Comparison of ENCODE assay signal across 12 cellular contexts in the genomic region with DNA sequence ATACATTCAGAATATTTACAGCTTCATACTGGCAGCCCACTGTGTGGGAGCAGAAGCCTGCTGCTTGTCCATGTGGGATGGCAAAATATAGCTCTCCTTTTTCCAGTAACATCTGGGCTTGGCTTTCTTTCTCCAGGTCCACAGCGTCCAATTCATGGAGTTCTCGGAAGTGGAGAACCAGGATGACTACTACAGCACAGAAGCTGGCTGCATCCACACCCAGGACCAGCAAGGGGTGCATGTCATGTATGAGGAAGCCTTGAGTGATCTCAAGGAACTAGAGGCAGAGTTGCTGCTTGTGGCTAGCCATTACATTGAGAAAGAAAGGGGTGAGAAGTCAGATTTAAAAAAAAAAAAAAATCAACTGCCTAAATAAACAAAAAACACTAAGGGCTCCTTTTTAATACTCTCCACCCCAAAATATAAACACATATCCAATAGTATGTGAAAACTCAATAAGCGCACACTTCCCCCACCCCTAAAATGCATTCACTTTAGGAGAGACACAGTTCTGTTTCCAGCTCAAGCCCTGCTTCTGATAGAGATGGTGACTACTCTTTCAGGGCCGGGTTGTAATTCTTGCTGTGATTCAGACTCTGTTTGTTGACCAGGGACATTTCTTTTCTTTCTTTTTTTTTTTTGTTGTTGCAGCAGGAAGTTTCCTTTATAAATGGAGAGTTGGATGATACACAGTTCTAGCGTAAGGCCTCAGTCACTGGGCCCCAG.
DNase-seq lines count a peak whose midpoint lies in the region; ATAC-seq and TF ChIP-seq lines count a peak whose summit lies in the region.
"Had no signal": no experiment of that assay in that cellular context is flagged by ENCODE, and none has a peak within 500 bp of the region (broad histone marks: within the 10 kb centered on the region; RNA-seq: fewer than 3 reads in every experiment).

No MANE protein-coding gene starts in this region.

- DNase-seq in left ventricle myocardium superior (no peak), Right ventricle myocardium inferior (ENCODE audit: missing footprints) (no peak), dorsolateral prefrontal cortex (peak in 4 of 10 donors; percentile 28 to 39 (median 32)), neuronal stem cell (ENCODE audit: low spot score) (no peak)
- no peak for DNase-seq in effector memory CD8-positive, alpha-beta T cell
- DNase-seq: activated CD8-positive, alpha-beta memory T cell treated with anti-CD3 and anti-CD28 coated beads, Interleukin-2, amount 50 U/mL, for 48 hours; NCI-H2171; sigmoid colon had no signal

- H2BK15ac ChIP-seq in neuronal stem cell (ENCODE audit: low read length): no peak overlapping the region

- no peak overlapping the region for H3K9ac ChIP-seq in neuronal stem cell (ENCODE audit: low read depth, low read length, poor library complexity)

- no peak overlapping the region for H2BK12ac ChIP-seq in neuronal stem cell (ENCODE audit: low read length)

- H3K14ac ChIP-seq in neuronal stem cell (ENCODE audit: low read length): no peak overlapping the region

- H3K9me3 ChIP-seq in neuronal stem cell (replicated peaks in 1 of 2; ENCODE audit: control insufficient read depth in 2 of 2, insufficient read depth in 1 of 2, low read depth in 1 of 2, low read length in 2 of 2): no peaks in the 10 kb centered on the region
- H3K9me3 ChIP-seq: sigmoid colon had no signal

- H2BK120ac ChIP-seq in neuronal stem cell (ENCODE audit: low read depth, low read length): no peak overlapping the region

- intact Hi-C loops in left ventricle myocardium superior (cut with micrococcal nuclease) (no loop called here), Right ventricle myocardium inferior (cut with DNase I) (no loop called here), dorsolateral prefrontal cortex (cut with DNase I) (loop anchor here (5.0 kb wide), 2 partner anchors 73 to 143 kb away; a partner anchor contains a TSS)

- no peak overlapping the region for H2AK5ac ChIP-seq in neuronal stem cell (ENCODE audit: low read depth, low read length)

- no peak overlapping the region for H3K18ac ChIP-seq in neuronal stem cell (ENCODE audit: low read length)

- H4K8ac ChIP-seq in neuronal stem cell (ENCODE audit: low read depth, low read length): no peak overlapping the region

- WGBS in neuronal stem cell (ENCODE audit: extremely low coverage in 2 of 2, insufficient read length in 2 of 2, insufficient replicate concordance in 1 of 2), 2 donors: 100% methylated on average over 1 of the region's 5 CpGs; no CpG with 5 or more reads in 1 of the 2 donors

- H4K91ac ChIP-seq in neuronal stem cell (ENCODE audit: low read depth, low read length, poor library complexity): no peak overlapping the region

- no peaks in the 10 kb centered on the region for H3K27me3 ChIP-seq in dorsolateral prefrontal cortex
- H3K27me3 ChIP-seq in neuronal stem cell (ENCODE audit: control insufficient read depth in 3 of 3, insufficient read depth in 3 of 3, low read depth in 1 of 3, low read length in 3 of 3): peaks cover 0 to 3% (median 0%) of the 10 kb centered on the region in 3 experiments
- H3K27me3 ChIP-seq: sigmoid colon had no signal

- ATAC-seq in left ventricle myocardium superior: peak; percentile 36
- no peak for ATAC-seq in Right ventricle myocardium inferior
- no peak for ATAC-seq in GM21367 (IDR thresholded peaks at IDR 0.05; ENCODE audit: unreplicated experiment)
- no peak for ATAC-seq in HG02588 (IDR thresholded peaks at IDR 0.05; ENCODE audit: unreplicated experiment)
- no peak for ATAC-seq in effector memory CD8-positive, alpha-beta T cell (replicated peaks)
- no peak for ATAC-seq in HG03571 (IDR thresholded peaks at IDR 0.05; ENCODE audit: unreplicated experiment)

- H3K4me3 ChIP-seq in dorsolateral prefrontal cortex: no peak overlapping the region
- H3K4me3 ChIP-seq in neuronal stem cell (ENCODE audit: low read length in 2 of 2): no peak overlapping the region
- H3K4me3 ChIP-seq: sigmoid colon had no signal

- H3K23ac ChIP-seq in neuronal stem cell (ENCODE audit: low read depth, low read length, poor library complexity): no peak overlapping the region

- peaks cover 8 to 12% of the 10 kb centered on the region in 2 donors for H3K4me1 Mint-ChIP-seq in effector memory CD8-positive, alpha-beta T cell (ENCODE audit: low read depth in 2 of 2)

- H3K4ac ChIP-seq in neuronal stem cell (ENCODE audit: low read length): no peak overlapping the region

- H3K27ac ChIP-seq in dorsolateral prefrontal cortex: peak overlapping the region in 57 of 59 donors; percentile 22 to 86 (median 75)
- no peak overlapping the region for H3K27ac ChIP-seq in neuronal stem cell (replicated peaks; ENCODE audit: low read length)

- no peaks in the 10 kb centered on the region for H3K36me3 ChIP-seq in neuronal stem cell (replicated peaks in 1 of 2; ENCODE audit: control insufficient read depth in 2 of 2, insufficient read depth in 2 of 2, low read length in 2 of 2)
- H3K36me3 ChIP-seq: sigmoid colon had no signal

- H3K36me3 Mint-ChIP-seq in effector memory CD8-positive, alpha-beta T cell (ENCODE audit: insufficient read depth): no peaks in the 10 kb centered on the region

- no peak overlapping the region for H2BK5ac ChIP-seq in neuronal stem cell (ENCODE audit: low read length)

- no peak overlapping the region for H3K4me2 ChIP-seq in neuronal stem cell (ENCODE audit: insufficient read depth, low read length, poor library complexity, severe bottlenecking)

- H3K79me1 ChIP-seq in neuronal stem cell (ENCODE audit: low read depth, low read length): no peaks in the 10 kb centered on the region

- peaks cover 2 to 10% of the 10 kb centered on the region in 2 donors for H3K4me1 ChIP-seq in neuronal stem cell (ENCODE audit: control insufficient read depth in 2 of 2, insufficient read depth in 1 of 2, low read depth in 1 of 2, low read length in 2 of 2)

- no peak overlapping the region for H3K4me3 Mint-ChIP-seq in effector memory CD8-positive, alpha-beta T cell
- H3K4me3 Mint-ChIP-seq: central memory CD8-positive, alpha-beta T cell had no signal

- H2AFZ ChIP-seq in neuronal stem cell (ENCODE audit: low read length): peak overlapping the region; percentile 77

- H3K27me3 Mint-ChIP-seq in effector memory CD8-positive, alpha-beta T cell: peaks cover 0 to 8% of the 10 kb centered on the region in 2 donors
- H3K27me3 Mint-ChIP-seq: central memory CD8-positive, alpha-beta T cell had no signal

- peak overlapping the region in 1 of 2 donors; percentile 26 for H3K27ac Mint-ChIP-seq in effector memory CD8-positive, alpha-beta T cell

- no peaks in the 10 kb centered on the region for H3K9me3 Mint-ChIP-seq in effector memory CD8-positive, alpha-beta T cell
- H3K9me3 Mint-ChIP-seq: central memory CD8-positive, alpha-beta T cell had no signal

- no peak for TF ChIP-seq CTCF in dorsolateral prefrontal cortex (IDR thresholded peaks at IDR 0.05 in 54 of 56, conservative IDR thresholded peaks at IDR 0.05 in 2 of 56; ENCODE audit: low read depth in 1 of 56, partially characterized antibody in 56 of 56)

Comparison
In these comparisons a context has a peak if more than half of its experiments do, and no peak if none do; other contexts are left out.
1. intact Hi-C loops: an anchor here in dorsolateral prefrontal cortex (5.0 kb wide); none called in left ventricle myocardium superior and Right ventricle myocardium inferior.